11 cellular contexts compared by ENCODE assay signal in the genomic region with DNA sequence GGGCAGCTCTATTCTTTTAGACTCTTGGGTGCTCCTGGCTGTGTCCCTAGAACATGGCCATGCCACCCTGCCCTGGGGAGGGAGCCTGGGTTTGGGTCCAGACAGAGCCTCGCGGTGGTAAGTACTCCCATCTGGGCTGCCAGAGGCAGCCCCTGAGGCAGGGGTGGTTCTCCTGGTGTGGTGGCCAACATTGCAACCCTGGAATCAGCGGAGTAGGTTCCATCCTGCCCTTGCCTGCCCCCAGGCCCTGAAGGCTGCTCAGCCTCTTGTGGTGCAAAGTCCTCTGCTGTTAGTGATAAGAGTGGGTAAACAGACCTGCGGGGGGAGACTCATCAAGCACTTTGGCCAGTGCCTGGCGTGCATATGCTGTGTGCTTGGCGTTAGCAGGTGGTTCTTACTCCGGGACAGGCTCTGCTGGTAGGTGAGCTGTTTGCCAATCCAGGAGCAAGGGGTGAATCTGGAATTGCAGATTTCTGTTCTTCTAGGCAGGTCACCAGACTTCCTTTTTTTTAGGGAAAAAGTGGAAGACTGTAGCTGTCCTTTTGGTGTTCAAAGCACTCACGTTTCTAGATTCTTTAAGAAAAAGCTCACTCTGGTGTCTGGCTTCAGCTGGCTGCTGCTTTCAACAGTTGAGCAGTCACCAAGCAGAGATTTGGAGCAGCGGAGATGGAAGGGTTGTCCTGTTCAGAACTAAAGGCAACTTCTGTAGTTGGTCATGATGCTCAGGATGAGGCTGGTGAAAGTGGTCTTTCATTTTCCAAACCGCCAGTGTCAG. TPM values are rescaled to one million over a fixed set of nuclear protein-coding genes. Genes with fewer than 3 reads are reported as not detected.
DNase-seq lines count a peak whose midpoint lies in the region; ATAC-seq and TF ChIP-seq lines count a peak whose summit lies in the region.
"Had no signal": no experiment of that assay in that cellular context is flagged by ENCODE, and none has a peak within 500 bp of the region (broad histone marks: within the 10 kb centered on the region; RNA-seq: fewer than 3 reads in every experiment).

No MANE protein-coding gene starts in this region.

- peak overlapping the region in 16 of 59 donors; percentile 1 to 97 (median 26) for H3K27ac ChIP-seq in dorsolateral prefrontal cortex
- no peak overlapping the region for H3K27ac ChIP-seq in mammary epithelial cell (ENCODE audit: insufficient read depth, low read depth, low read length)
- H3K27ac ChIP-seq in RWPE1: no peak overlapping the region
- H3K27ac ChIP-seq: skin epidermis had no signal

- H3K27me3 ChIP-seq in dorsolateral prefrontal cortex (no peaks in the 10 kb centered on the region), mammary epithelial cell (ENCODE audit: insufficient read depth, low read length) (no peaks in the 10 kb centered on the region)
- H3K27me3 ChIP-seq: tibial nerve had no signal

- no peak overlapping the region for H3K4me2 ChIP-seq in mammary epithelial cell (ENCODE audit: insufficient read depth, low read depth, low read length)

- H3K4me1 Mint-ChIP-seq in nephron progenitor cell: peaks cover 71% of the 10 kb centered on the region

- H3K4me3 ChIP-seq in dorsolateral prefrontal cortex (peak overlapping the region in 52 of 59 donors; percentile 1 to 90 (median 68)), mammary epithelial cell (replicated peaks in 1 of 3; ENCODE audit: insufficient read depth in 1 of 3, low read depth in 2 of 3, low read length in 3 of 3) (no peak overlapping the region)
- H3K4me3 ChIP-seq: skin epidermis, tibial nerve had no signal

- H2AFZ ChIP-seq in mammary epithelial cell (ENCODE audit: low read depth, low read length): no peak overlapping the region

- no peak for ATAC-seq in HG02642 (IDR thresholded peaks at IDR 0.05; ENCODE audit: poor library complexity, unreplicated experiment)

- H4K20me1 ChIP-seq in mammary epithelial cell (ENCODE audit: insufficient read depth, low read length): no peaks in the 10 kb centered on the region

- in situ Hi-C loops in mammary epithelial cell (cut with MboI; ENCODE audit: low sequenced_read_pairs in 2 of 2): no loop called here

- peaks cover 18% of the 10 kb centered on the region for H3K4me1 ChIP-seq in mammary epithelial cell (ENCODE audit: insufficient read depth, low read length)

- H3K27ac Mint-ChIP-seq in nephron progenitor cell: peak overlapping the region; percentile 54

- peaks cover 23% of the 10 kb centered on the region for H3K36me3 Mint-ChIP-seq in nephron progenitor cell (ENCODE audit: low read depth)

- dilution Hi-C loops in mammary epithelial cell (cut with HindIII; ENCODE audit: low sequenced_read_pairs): no loop called here

- H3K4me3 Mint-ChIP-seq in nephron progenitor cell: peak overlapping the region; percentile 20

- H3K9ac ChIP-seq in mammary epithelial cell (ENCODE audit: insufficient read depth, low read length): no peak overlapping the region

- DNase-seq in DMS 273 (lab: John Stamatoyannopoulos, UW; ENCODE audit: unreplicated experiment) (peak; percentile 26), DMS 273 treated with DMSO at 0.1 percent for 48 hours (lab: John Stamatoyannopoulos, UW) (no peak), NCI-H345 (lab: John Stamatoyannopoulos, UW) (peak; percentile 49), dorsolateral prefrontal cortex (peak in 1 of 10 donors; percentile 75), nephron progenitor cell (no peak), mammary epithelial cell (no peak), RWPE1 (ENCODE audit: low spot score) (no peak)

- H3K9me3 ChIP-seq in mammary epithelial cell (replicated peaks; ENCODE audit: insufficient read depth, low read length): no peaks in the 10 kb centered on the region
- H3K9me3 ChIP-seq: tibial nerve had no signal

- H3K9me3 Mint-ChIP-seq in nephron progenitor cell: no peaks in the 10 kb centered on the region
- H3K9me3 Mint-ChIP-seq: T-helper 1 cell treated with Interleukin-12 subunit alpha and Interleukin-12 subunit beta and Interleukin-4 antibody, amounts not matched to agents 30 μg/mL and 1 μg/mL, for 36 hours had no signal

- CTCF ChIA-PET in mammary epithelial cell (lab: Charles Lee; ENCODE audit: low non-redundant PET) (no interaction called here), RWPE1 (lab: Yijun Ruan, JAX) (interaction anchor here (0.6 kb wide), 1 partner anchor 256 kb away, joined by 3 read pairs; no protein-coding TSS in a partner anchor)

- peaks cover 6% of the 10 kb centered on the region for H3K27me3 Mint-ChIP-seq in nephron progenitor cell (ENCODE audit: low read depth, poor library complexity)

- POLR2A ChIA-PET in RWPE1 (lab: Yijun Ruan, JAX; ENCODE audit: low non-redundant PET): no interaction called here

- no peak for TF ChIP-seq CTCF in dorsolateral prefrontal cortex (IDR thresholded peaks at IDR 0.05 in 54 of 56, conservative IDR thresholded peaks at IDR 0.05 in 2 of 56; ENCODE audit: low read depth in 1 of 56, partially characterized antibody in 56 of 56)
- TF ChIP-seq CTCF in nephron progenitor cell (IDR thresholded peaks at IDR 0.05): no peak
- TF ChIP-seq CTCF in mammary epithelial cell (conservative IDR thresholded peaks at IDR 0.05 in 1 of 2, IDR thresholded peaks at IDR 0.05 in 1 of 2; ENCODE audit: extremely low read depth in 1 of 2, insufficient read depth in 1 of 2, low read depth in 1 of 2, low read length in 2 of 2): no peak
- no peak for TF ChIP-seq CTCF in RWPE1 (conservative IDR thresholded peaks at IDR 0.05; ENCODE audit: low read depth)

- 94% methylated on average over 10 of the region's 10 CpGs for WGBS in mammary epithelial cell (ENCODE audit: low coverage, missing lambda C conversion rate)

- BruUV-seq in mammary epithelial cell (replicated peaks; lab: Mats Ljungman, UMichigan): no TSS peak

- H3K79me2 ChIP-seq in mammary epithelial cell (ENCODE audit: insufficient read depth, low read length): peaks cover 5% of the 10 kb centered on the region

- no peaks in the 10 kb centered on the region for H3K36me3 ChIP-seq in mammary epithelial cell (ENCODE audit: insufficient read depth, low read length)

- intact Hi-C loops in dorsolateral prefrontal cortex (cut with DNase I): loop anchor here (5.0 to 10.0 kb wide), 5 partner anchors 38 to 824 kb away; partner anchors contain the start of genes ANKRD39 (in 2 of the 2), ANKRD36C (in 1 of the 2), CNNM4 (in 1 of the 2) and KANSL3 (in 1 of the 2)
- intact Hi-C loops in mammary epithelial cell (cut with micrococcal nuclease): loop anchor here (5.0 kb wide), 1 partner anchor 57 kb away; the partner anchor contains the start of gene CNNM4

RNA-seq across cellular contexts. Expression of gene CNNM3, which starts 3.2 kb away (rescaled TPM):
- 10 to 100 TPM; 15.1 to 52.1 (median 34.2) TPM for total RNA-seq in dorsolateral prefrontal cortex
- 1 to 10 TPM; 5.7 to 5.8 TPM for total RNA-seq in mammary epithelial cell
- polyA plus RNA-seq in mammary epithelial cell: 5.0 TPM
- polyA minus RNA-seq in mammary epithelial cell: 5.9 TPM

RNA-seq across cellular contexts. Expression of gene ANKRD23, which starts 24.5 kb away (rescaled TPM):
- total RNA-seq in dorsolateral prefrontal cortex (10 to 100 TPM in 63 of 120 experiments, 1 to 10 TPM in 57; 3.5 to 20.1 (median 10.2) TPM), mammary epithelial cell (1 to 10 TPM in 1 of 2 donors, under 1 TPM in 1; 0.82 to 1.7 TPM)
- 0.49 TPM for polyA plus RNA-seq in mammary epithelial cell
- polyA minus RNA-seq in mammary epithelial cell: 0.36 TPM

RNA-seq across cellular contexts. Expression of gene ANKRD39, which starts 38.5 kb away (rescaled TPM):
- total RNA-seq in dorsolateral prefrontal cortex (10 to 100 TPM; 19.4 to 36.6 (median 29.4) TPM), mammary epithelial cell (10 to 100 TPM in 1 of 2 donors, 1 to 10 TPM in 1; 7.8 to 12.3 TPM)
- 13.8 TPM for polyA plus RNA-seq in mammary epithelial cell
- 2.8 TPM for polyA minus RNA-seq in mammary epithelial cell

RNA-seq across cellular contexts. Expression of gene SEMA4C, which starts 50.6 kb away (rescaled TPM):
- total RNA-seq in dorsolateral prefrontal cortex (100 to 1,000 TPM in 4 of 120 experiments, 10 to 100 TPM in 116; 38.3 to 139 (median 61.8) TPM), mammary epithelial cell (10 to 100 TPM; 13.2 to 14.0 TPM)
- polyA plus RNA-seq in mammary epithelial cell: 6.9 TPM
- polyA minus RNA-seq in mammary epithelial cell: 7.3 TPM

RNA-seq across cellular contexts. Expression of gene CNNM4, which starts 58.6 kb away (rescaled TPM):
- total RNA-seq in dorsolateral prefrontal cortex: 10 to 100 TPM in 115 of 120 experiments, 1 to 10 TPM in 5; 9.3 to 21.2 (median 13.1) TPM
- 1 to 10 TPM; 8.1 to 8.2 TPM for total RNA-seq in mammary epithelial cell
- 7.8 TPM for polyA plus RNA-seq in mammary epithelial cell
- 11.6 TPM for polyA minus RNA-seq in mammary epithelial cell

Comparison
In these comparisons a context has a peak if more than half of its experiments do, and no peak if none do; other contexts are left out.
1. DNase-seq: peak in DMS 273 (single experiment) and NCI-H345 (single experiment); none in DMS 273 treated with DMSO at 0.1 percent for 48 hours (single experiment), nephron progenitor cell (single experiment), mammary epithelial cell (single experiment) and RWPE1 (single experiment).
2. H3K4me3 ChIP-seq: peak in dorsolateral prefrontal cortex (52 of 59); none in mammary epithelial cell (0 of 3).